ENCODE assay signal across 2 cellular contexts in the genomic region with DNA sequence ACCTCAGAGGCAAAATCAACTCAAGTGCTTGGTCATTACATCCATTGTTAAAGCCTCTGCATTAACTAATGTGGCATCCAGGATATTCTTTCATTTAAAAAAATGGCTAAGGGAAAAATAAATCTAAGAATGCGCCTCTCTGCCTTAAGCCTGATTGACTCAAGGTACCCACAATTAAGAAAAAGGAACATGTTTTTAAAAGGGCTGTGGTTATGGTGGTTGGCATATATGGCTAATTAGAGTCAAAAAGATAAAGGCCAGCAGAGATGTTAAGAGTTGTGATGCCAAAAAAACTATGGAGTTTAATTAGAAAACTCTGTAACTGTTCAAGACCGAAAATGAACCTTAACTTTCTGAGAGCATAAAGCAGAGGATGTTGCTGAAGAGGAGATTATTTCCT.
TF ChIP-seq lines count a peak whose summit lies in the region.

No MANE protein-coding gene starts in this region.

TF ChIP-seq in GM12878, 131 proteins besides CTCF, POLR2A, EP300 and RAD21 (continued from another document and continues in another):
- TF ChIP-seq, protein P1, sequence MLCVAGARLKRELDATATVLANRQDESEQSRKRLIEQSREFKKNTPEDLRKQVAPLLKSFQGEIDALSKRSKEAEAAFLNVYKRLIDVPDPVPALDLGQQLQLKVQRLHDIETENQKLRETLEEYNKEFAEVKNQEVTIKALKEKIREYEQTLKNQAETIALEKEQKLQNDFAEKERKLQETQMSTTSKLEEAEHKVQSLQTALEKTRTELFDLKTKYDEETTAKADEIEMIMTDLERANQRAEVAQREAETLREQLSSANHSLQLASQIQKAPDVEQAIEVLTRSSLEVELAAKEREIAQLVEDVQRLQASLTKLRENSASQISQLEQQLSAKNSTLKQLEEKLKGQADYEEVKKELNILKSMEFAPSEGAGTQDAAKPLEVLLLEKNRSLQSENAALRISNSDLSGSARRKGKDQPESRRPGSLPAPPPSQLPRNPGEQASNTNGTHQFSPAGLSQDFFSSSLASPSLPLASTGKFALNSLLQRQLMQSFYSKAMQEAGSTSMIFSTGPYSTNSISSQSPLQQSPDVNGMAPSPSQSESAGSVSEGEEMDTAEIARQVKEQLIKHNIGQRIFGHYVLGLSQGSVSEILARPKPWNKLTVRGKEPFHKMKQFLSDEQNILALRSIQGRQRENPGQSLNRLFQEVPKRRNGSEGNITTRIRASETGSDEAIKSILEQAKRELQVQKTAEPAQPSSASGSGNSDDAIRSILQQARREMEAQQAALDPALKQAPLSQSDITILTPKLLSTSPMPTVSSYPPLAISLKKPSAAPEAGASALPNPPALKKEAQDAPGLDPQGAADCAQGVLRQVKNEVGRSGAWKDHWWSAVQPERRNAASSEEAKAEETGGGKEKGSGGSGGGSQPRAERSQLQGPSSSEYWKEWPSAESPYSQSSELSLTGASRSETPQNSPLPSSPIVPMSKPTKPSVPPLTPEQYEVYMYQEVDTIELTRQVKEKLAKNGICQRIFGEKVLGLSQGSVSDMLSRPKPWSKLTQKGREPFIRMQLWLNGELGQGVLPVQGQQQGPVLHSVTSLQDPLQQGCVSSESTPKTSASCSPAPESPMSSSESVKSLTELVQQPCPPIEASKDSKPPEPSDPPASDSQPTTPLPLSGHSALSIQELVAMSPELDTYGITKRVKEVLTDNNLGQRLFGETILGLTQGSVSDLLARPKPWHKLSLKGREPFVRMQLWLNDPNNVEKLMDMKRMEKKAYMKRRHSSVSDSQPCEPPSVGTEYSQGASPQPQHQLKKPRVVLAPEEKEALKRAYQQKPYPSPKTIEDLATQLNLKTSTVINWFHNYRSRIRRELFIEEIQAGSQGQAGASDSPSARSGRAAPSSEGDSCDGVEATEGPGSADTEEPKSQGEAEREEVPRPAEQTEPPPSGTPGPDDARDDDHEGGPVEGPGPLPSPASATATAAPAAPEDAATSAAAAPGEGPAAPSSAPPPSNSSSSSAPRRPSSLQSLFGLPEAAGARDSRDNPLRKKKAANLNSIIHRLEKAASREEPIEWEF (IDR thresholded peaks at IDR 0.05; ENCODE audit: insufficient replicate concordance, low read depth, low read length) = no peak
- TF ChIP-seq, protein P2, sequence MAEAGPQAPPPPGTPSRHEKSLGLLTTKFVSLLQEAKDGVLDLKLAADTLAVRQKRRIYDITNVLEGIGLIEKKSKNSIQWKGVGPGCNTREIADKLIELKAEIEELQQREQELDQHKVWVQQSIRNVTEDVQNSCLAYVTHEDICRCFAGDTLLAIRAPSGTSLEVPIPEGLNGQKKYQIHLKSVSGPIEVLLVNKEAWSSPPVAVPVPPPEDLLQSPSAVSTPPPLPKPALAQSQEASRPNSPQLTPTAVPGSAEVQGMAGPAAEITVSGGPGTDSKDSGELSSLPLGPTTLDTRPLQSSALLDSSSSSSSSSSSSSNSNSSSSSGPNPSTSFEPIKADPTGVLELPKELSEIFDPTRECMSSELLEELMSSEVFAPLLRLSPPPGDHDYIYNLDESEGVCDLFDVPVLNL (IDR thresholded peaks at IDR 0.05; ENCODE audit: low read depth, low read length) = no peak
- TF ChIP-seq TCF12 (IDR thresholded peaks at IDR 0.05; ENCODE audit: low read depth, low read length) (no peak), BCL11A (IDR thresholded peaks at IDR 0.05; ENCODE audit: low read depth, low read length) (peak; percentile 9; the same call in 1 of the 2 replicates), PML (IDR thresholded peaks at IDR 0.05; ENCODE audit: low read length) (no peak), NR2F1 (conservative IDR thresholded peaks at IDR 0.05) (no peak), IRF4 (IDR thresholded peaks at IDR 0.05; ENCODE audit: low read depth, low read length) (no peak), KLF5 (IDR thresholded peaks at IDR 0.05; ENCODE audit: partially characterized antibody) (no peak)
- TF ChIP-seq, protein P3, sequence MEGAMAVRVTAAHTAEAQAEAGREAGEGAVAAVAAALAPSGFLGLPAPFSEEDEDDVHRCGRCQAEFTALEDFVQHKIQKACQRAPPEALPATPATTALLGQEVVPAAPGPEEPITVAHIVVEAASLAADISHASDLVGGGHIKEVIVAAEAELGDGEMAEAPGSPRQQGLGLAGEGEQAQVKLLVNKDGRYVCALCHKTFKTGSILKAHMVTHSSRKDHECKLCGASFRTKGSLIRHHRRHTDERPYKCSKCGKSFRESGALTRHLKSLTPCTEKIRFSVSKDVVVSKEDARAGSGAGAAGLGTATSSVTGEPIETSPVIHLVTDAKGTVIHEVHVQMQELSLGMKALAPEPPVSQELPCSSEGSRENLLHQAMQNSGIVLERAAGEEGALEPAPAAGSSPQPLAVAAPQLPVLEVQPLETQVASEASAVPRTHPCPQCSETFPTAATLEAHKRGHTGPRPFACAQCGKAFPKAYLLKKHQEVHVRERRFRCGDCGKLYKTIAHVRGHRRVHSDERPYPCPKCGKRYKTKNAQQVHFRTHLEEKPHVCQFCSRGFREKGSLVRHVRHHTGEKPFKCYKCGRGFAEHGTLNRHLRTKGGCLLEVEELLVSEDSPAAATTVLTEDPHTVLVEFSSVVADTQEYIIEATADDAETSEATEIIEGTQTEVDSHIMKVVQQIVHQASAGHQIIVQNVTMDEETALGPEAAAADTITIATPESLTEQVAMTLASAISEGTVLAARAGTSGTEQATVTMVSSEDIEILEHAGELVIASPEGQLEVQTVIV (IDR thresholded peaks at IDR 0.05; ENCODE audit: borderline replicate concordance, partially characterized antibody) = no peak
- TF ChIP-seq, protein P4, sequence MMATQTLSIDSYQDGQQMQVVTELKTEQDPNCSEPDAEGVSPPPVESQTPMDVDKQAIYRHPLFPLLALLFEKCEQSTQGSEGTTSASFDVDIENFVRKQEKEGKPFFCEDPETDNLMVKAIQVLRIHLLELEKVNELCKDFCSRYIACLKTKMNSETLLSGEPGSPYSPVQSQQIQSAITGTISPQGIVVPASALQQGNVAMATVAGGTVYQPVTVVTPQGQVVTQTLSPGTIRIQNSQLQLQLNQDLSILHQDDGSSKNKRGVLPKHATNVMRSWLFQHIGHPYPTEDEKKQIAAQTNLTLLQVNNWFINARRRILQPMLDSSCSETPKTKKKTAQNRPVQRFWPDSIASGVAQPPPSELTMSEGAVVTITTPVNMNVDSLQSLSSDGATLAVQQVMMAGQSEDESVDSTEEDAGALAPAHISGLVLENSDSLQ (IDR thresholded peaks at IDR 0.05) = peak; percentile 57; the same call in 1 of the 2 replicates
- TF ChIP-seq, protein P5, sequence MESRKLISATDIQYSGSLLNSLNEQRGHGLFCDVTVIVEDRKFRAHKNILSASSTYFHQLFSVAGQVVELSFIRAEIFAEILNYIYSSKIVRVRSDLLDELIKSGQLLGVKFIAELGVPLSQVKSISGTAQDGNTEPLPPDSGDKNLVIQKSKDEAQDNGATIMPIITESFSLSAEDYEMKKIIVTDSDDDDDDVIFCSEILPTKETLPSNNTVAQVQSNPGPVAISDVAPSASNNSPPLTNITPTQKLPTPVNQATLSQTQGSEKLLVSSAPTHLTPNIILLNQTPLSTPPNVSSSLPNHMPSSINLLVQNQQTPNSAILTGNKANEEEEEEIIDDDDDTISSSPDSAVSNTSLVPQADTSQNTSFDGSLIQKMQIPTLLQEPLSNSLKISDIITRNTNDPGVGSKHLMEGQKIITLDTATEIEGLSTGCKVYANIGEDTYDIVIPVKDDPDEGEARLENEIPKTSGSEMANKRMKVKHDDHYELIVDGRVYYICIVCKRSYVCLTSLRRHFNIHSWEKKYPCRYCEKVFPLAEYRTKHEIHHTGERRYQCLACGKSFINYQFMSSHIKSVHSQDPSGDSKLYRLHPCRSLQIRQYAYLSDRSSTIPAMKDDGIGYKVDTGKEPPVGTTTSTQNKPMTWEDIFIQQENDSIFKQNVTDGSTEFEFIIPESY (IDR thresholded peaks at IDR 0.05) = no peak

TF ChIP-seq in GM23338, 12 proteins besides CTCF, POLR2A, EP300 and RAD21 (continued from another document):
- TF ChIP-seq, protein P6, sequence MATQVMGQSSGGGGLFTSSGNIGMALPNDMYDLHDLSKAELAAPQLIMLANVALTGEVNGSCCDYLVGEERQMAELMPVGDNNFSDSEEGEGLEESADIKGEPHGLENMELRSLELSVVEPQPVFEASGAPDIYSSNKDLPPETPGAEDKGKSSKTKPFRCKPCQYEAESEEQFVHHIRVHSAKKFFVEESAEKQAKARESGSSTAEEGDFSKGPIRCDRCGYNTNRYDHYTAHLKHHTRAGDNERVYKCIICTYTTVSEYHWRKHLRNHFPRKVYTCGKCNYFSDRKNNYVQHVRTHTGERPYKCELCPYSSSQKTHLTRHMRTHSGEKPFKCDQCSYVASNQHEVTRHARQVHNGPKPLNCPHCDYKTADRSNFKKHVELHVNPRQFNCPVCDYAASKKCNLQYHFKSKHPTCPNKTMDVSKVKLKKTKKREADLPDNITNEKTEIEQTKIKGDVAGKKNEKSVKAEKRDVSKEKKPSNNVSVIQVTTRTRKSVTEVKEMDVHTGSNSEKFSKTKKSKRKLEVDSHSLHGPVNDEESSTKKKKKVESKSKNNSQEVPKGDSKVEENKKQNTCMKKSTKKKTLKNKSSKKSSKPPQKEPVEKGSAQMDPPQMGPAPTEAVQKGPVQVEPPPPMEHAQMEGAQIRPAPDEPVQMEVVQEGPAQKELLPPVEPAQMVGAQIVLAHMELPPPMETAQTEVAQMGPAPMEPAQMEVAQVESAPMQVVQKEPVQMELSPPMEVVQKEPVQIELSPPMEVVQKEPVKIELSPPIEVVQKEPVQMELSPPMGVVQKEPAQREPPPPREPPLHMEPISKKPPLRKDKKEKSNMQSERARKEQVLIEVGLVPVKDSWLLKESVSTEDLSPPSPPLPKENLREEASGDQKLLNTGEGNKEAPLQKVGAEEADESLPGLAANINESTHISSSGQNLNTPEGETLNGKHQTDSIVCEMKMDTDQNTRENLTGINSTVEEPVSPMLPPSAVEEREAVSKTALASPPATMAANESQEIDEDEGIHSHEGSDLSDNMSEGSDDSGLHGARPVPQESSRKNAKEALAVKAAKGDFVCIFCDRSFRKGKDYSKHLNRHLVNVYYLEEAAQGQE (IDR thresholded peaks at IDR 0.05; ENCODE audit: unreplicated experiment) = no peak
- TF ChIP-seq ZNF114 (CRISPR knock-in tag; IDR thresholded peaks at IDR 0.05) (no peak), EZH2 (IDR thresholded peaks at IDR 0.05; ENCODE audit: low read depth, unreplicated experiment) (no peak), EZH2phosphoT487 (IDR thresholded peaks at IDR 0.05; ENCODE audit: unreplicated experiment) (no peak), JUNB (IDR thresholded peaks at IDR 0.05; ENCODE audit: unreplicated experiment) (no peak)
- TF ChIP-seq, protein P7, sequence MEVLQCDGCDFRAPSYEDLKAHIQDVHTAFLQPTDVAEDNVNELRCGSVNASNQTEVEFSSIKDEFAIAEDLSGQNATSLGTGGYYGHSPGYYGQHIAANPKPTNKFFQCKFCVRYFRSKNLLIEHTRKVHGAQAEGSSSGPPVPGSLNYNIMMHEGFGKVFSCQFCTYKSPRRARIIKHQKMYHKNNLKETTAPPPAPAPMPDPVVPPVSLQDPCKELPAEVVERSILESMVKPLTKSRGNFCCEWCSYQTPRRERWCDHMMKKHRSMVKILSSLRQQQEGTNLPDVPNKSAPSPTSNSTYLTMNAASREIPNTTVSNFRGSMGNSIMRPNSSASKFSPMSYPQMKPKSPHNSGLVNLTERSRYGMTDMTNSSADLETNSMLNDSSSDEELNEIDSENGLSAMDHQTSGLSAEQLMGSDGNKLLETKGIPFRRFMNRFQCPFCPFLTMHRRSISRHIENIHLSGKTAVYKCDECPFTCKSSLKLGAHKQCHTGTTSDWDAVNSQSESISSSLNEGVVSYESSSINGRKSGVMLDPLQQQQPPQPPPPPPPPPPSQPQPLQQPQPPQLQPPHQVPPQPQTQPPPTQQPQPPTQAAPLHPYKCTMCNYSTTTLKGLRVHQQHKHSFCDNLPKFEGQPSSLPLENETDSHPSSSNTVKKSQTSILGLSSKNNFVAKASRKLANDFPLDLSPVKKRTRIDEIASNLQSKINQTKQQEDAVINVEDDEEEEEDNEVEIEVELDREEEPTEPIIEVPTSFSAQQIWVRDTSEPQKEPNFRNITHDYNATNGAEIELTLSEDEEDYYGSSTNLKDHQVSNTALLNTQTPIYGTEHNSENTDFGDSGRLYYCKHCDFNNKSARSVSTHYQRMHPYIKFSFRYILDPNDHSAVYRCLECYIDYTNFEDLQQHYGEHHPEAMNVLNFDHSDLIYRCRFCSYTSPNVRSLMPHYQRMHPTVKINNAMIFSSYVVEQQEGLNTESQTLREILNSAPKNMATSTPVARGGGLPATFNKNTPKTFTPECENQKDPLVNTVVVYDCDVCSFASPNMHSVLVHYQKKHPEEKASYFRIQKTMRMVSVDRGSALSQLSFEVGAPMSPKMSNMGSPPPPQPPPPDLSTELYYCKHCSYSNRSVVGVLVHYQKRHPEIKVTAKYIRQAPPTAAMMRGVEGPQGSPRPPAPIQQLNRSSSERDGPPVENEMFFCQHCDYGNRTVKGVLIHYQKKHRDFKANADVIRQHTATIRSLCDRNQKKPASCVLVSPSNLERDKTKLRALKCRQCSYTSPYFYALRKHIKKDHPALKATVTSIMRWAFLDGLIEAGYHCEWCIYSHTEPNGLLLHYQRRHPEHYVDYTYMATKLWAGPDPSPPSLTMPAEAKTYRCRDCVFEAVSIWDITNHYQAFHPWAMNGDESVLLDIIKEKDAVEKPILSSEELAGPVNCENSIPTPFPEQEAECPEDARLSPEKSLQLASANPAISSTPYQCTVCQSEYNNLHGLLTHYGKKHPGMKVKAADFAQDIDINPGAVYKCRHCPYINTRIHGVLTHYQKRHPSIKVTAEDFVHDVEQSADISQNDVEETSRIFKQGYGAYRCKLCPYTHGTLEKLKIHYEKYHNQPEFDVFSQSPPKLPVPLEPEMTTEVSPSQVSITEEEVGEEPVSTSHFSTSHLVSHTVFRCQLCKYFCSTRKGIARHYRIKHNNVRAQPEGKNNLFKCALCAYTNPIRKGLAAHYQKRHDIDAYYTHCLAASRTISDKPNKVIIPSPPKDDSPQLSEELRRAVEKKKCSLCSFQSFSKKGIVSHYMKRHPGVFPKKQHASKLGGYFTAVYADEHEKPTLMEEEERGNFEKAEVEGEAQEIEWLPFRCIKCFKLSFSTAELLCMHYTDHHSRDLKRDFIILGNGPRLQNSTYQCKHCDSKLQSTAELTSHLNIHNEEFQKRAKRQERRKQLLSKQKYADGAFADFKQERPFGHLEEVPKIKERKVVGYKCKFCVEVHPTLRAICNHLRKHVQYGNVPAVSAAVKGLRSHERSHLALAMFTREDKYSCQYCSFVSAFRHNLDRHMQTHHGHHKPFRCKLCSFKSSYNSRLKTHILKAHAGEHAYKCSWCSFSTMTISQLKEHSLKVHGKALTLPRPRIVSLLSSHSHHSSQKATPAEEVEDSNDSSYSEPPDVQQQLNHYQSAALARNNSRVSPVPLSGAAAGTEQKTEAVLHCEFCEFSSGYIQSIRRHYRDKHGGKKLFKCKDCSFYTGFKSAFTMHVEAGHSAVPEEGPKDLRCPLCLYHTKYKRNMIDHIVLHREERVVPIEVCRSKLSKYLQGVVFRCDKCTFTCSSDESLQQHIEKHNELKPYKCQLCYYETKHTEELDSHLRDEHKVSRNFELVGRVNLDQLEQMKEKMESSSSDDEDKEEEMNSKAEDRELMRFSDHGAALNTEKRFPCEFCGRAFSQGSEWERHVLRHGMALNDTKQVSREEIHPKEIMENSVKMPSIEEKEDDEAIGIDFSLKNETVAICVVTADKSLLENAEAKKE (CRISPR knock-in tag; IDR thresholded peaks at IDR 0.05) = no peak
